Comparison of ENCODE assay signal across 9 cellular contexts in genomic region chr3:133576169-133576568, GRCh38. TPM values are rescaled to one million over a fixed set of nuclear protein-coding genes. Genes with fewer than 3 reads are reported as not detected.
A peak's percentile ranks its signal among the peaks of the same experiment; 100 is the strongest.
DNase-seq lines count a peak whose midpoint lies in the region; ATAC-seq and TF ChIP-seq lines count a peak whose summit lies in the region.
"Had no signal": no experiment of that assay in that cellular context is flagged by ENCODE, and none has a peak within 500 bp of the region (broad histone marks: within the 10 kb centered on the region; RNA-seq: fewer than 3 reads in every experiment).

No MANE protein-coding gene starts in this region.

- ATAC-seq in Panc1 (no peak), HG03139 (IDR thresholded peaks at IDR 0.05; ENCODE audit: unreplicated experiment) (no peak), HG03432 (IDR thresholded peaks at IDR 0.05; ENCODE audit: unreplicated experiment) (no peak)

- H3K27ac ChIP-seq in Panc1 (ENCODE audit: low read length): peak overlapping the region; percentile 99

- H3K27ac Mint-ChIP-seq in endothelial cell (ENCODE audit: unreplicated experiment) (no peak overlapping the region), progenitor cell of endocrine pancreas (peak overlapping the region; percentile 30)

- CTCF ChIA-PET in Panc1 (lab: Charles Lee): no interaction called here

- no peak for DNase-seq in GM06990 (ENCODE audit: extremely low read depth, insufficient read length)
- no peak for DNase-seq in Panc1 (ENCODE audit: low read depth, low spot score)
- DNase-seq in endothelial cell (ENCODE audit: low spot score): no peak
- no peak for DNase-seq in progenitor cell of endocrine pancreas (ENCODE audit: low spot score, unreplicated experiment)
- no peak for DNase-seq in activated effector memory CD4-positive, alpha-beta T cell treated with anti-CD3 and anti-CD28 coated beads, Interleukin-2, amount 50 U/mL, for 16 hours
- DNase-seq in stimulated activated naive CD4-positive, alpha-beta T cell treated with Interleukin-2 at 50 U/mL for 16 hours (lab: John Stamatoyannopoulos, UW): no peak
- DNase-seq: uterus had no signal

- H3K36me3 Mint-ChIP-seq in endothelial cell (ENCODE audit: low read depth, unreplicated experiment) (peaks cover 17% of the 10 kb centered on the region), progenitor cell of endocrine pancreas (ENCODE audit: insufficient read depth) (peaks cover 28% of the 10 kb centered on the region)

- H3K4me3 ChIP-seq in GM06990 (replicated peaks; ENCODE audit: low read depth, low read length) (peak overlapping the region; percentile 63), Panc1 (ENCODE audit: low read depth in 2 of 2, low read length in 2 of 2) (peak overlapping the region; percentile 88 to 93)

- H3K4me1 ChIP-seq in Panc1 (ENCODE audit: control insufficient read depth, insufficient read depth, low read length): peaks cover 26% of the 10 kb centered on the region

- H3K27me3 Mint-ChIP-seq in endothelial cell (ENCODE audit: unreplicated experiment) (peaks cover 18% of the 10 kb centered on the region), progenitor cell of endocrine pancreas (no peaks in the 10 kb centered on the region)

- H3K9me3 ChIP-seq in Panc1 (ENCODE audit: control insufficient read depth, insufficient read depth, low read depth, low read length): no peaks in the 10 kb centered on the region
- H3K9me3 ChIP-seq: uterus had no signal

- peak overlapping the region; percentile 99 for H3K4me3 Mint-ChIP-seq in endothelial cell (ENCODE audit: unreplicated experiment)
- peak overlapping the region; percentile 60 for H3K4me3 Mint-ChIP-seq in progenitor cell of endocrine pancreas (ENCODE audit: low read depth)

- BruUV-seq in Panc1 (replicated peaks; lab: Mats Ljungman, UMichigan): no TSS peak

- H3K36me3 ChIP-seq in GM06990 (ENCODE audit: control insufficient read depth, insufficient read depth, low read length) (peaks cover 14% of the 10 kb centered on the region), Panc1 (ENCODE audit: control insufficient read depth, insufficient read depth, low read length) (peaks cover 37% of the 10 kb centered on the region)
- H3K36me3 ChIP-seq: uterus had no signal

- POLR2A ChIA-PET in Panc1 (lab: Charles Lee): interaction anchor here (1.1 kb wide), 1 partner anchor 163 kb away, joined by 4 read pairs; no protein-coding TSS in a partner anchor

- H3K4me1 Mint-ChIP-seq in endothelial cell (ENCODE audit: unreplicated experiment) (peaks cover 32% of the 10 kb centered on the region), progenitor cell of endocrine pancreas (ENCODE audit: low read depth) (peaks cover 26% of the 10 kb centered on the region)

- no peak for TF ChIP-seq CTCF in GM06990 (IDR thresholded peaks at IDR 0.05; ENCODE audit: insufficient read depth, low read length, poor library complexity, severe bottlenecking)
- no peak for TF ChIP-seq CTCF in Panc1 (IDR thresholded peaks at IDR 0.05)
- TF ChIP-seq CTCF in endothelial cell (IDR thresholded peaks at IDR 0.05; ENCODE audit: unreplicated experiment): no peak
- TF ChIP-seq CTCF in progenitor cell of endocrine pancreas (IDR thresholded peaks at IDR 0.05; ENCODE audit: unreplicated experiment): no peak

- intact Hi-C loops in Panc1 (cut with micrococcal nuclease; ENCODE audit: unreplicated experiment): no loop called here

- in situ Hi-C loops in Panc1 (cut with HindIII; ENCODE audit: low pct_unique_long_range_greater_than_20kb, low sequenced_read_pairs): no loop called here

- no peaks in the 10 kb centered on the region for H3K27me3 ChIP-seq in GM06990 (replicated peaks; ENCODE audit: control insufficient read depth, insufficient read depth, low read length)
- no peaks in the 10 kb centered on the region for H3K27me3 ChIP-seq in Panc1 (ENCODE audit: control insufficient read depth, insufficient read depth, low read length)
- H3K27me3 ChIP-seq: uterus had no signal

- no peaks in the 10 kb centered on the region for H3K9me3 Mint-ChIP-seq in endothelial cell (ENCODE audit: unreplicated experiment)
- H3K9me3 Mint-ChIP-seq in progenitor cell of endocrine pancreas (ENCODE audit: low read depth): no peaks in the 10 kb centered on the region

RNA-seq across cellular contexts. Expression of gene CDV3, which starts 2.7 kb away (rescaled TPM):
- total RNA-seq in Panc1 (2021; ENCODE audit: unreplicated experiment): 506 TPM
- polyA plus RNA-seq in Panc1 (2012; ENCODE audit: insufficient read length): 291 TPM
- total RNA-seq in endothelial cell (ENCODE audit: unreplicated experiment): 144 TPM
- 175 and 177 TPM in 2 replicates for total RNA-seq in progenitor cell of endocrine pancreas
